In the genomic region with DNA sequence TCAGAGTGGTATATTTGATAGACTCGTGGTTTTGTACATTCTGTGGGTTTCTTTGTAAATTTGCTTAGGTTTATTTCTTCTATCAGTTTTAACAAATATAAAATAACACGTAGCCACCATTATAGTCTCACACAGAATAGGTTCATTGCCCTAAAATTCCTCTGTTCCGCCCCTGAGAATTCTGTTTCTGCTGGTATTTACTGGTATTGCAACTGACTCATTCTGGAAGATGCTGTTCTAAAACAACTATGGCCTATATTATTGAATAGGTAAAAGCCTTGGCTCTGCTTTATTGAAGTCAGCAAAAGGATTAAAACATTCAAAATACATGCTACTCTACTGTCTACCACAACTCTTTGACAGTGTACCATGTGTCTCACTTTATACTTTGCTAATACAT, we compare ENCODE assay signal across 34 cellular contexts.
"Had no signal": no experiment of that assay in that cellular context is flagged by ENCODE, and none has a peak within 500 bp of the region (broad histone marks: within the 10 kb centered on the region; RNA-seq: fewer than 3 reads in every experiment).

No MANE protein-coding gene starts in this region.

- ATAC-seq: activated CD4-positive, alpha-beta T cell treated with anti-CD3 and anti-CD28 coated beads for 36 hours; activated CD8-positive, alpha-beta memory T cell treated with anti-CD3 and anti-CD28 coated beads, Interleukin-2, amount 10 ng/mL, durations not matched to agents 7 days and 5 days; activated CD8-positive, alpha-beta T cell treated with anti-CD3 and anti-CD28 coated beads, Interleukin-2, amount 10 ng/mL, durations not matched to agents 7 days and 5 days; activated naive CD4-positive, alpha-beta T cell treated with anti-CD3 and anti-CD28 coated beads, Interleukin-2, amount 50 U/mL, for 72 hours; foreskin keratinocyte; gastrocnemius medialis; T-helper 17 cell had no signal

- DNase-seq: activated CD4-positive, alpha-beta memory T cell treated with anti-CD3 and anti-CD28 coated beads for 36 hours; activated CD4-positive, alpha-beta T cell treated with anti-CD3 and anti-CD28 coated beads for 36 hours; activated CD4-positive, alpha-beta T cell treated with anti-CD3 and anti-CD28 coated beads, Interleukin-2, amount 10 ng/mL, durations not matched to agents 24 days and 14 days; activated CD4-positive, CD25-positive, alpha-beta regulatory T cell; activated CD4-positive, CD25-positive, alpha-beta regulatory T cell treated with anti-CD3 and anti-CD28 coated beads, Interleukin-2, amount 50 U/mL, for 72 hours; activated CD8-positive, alpha-beta memory T cell treated with anti-CD3 and anti-CD28 coated beads, Interleukin-2, amount 10 ng/mL, durations not matched to agents 7 days and 5 days; activated CD8-positive, alpha-beta memory T cell treated with anti-CD3 and anti-CD28 coated beads, Interleukin-2, amount 50 U/mL, for 4 hours; activated CD8-positive, alpha-beta T cell treated with anti-CD3 and anti-CD28 coated beads, Interleukin-2, amount 10 ng/mL, durations not matched to agents 7 days and 5 days; activated effector memory CD4-positive, alpha-beta T cell treated with anti-CD3 and anti-CD28 coated beads, Interleukin-2, amount 50 U/mL, for 16 hours; activated naive CD4-positive, alpha-beta T cell treated with anti-CD3 and anti-CD28 coated beads for 36 hours; activated T-cell treated with anti-CD3 and anti-CD28 coated beads, Interleukin-2, amount 50 U/mL, for 1 hour; activated T-cell treated with anti-CD3 and anti-CD28 coated beads, Interleukin-2, amount 50 U/mL, for 48 hours; amniotic stem cell; anterior cingulate cortex; brain microvascular endothelial cell; dorsolateral prefrontal cortex; effector memory CD4-positive, alpha-beta T cell; erythroblast; foreskin keratinocyte; gastrocnemius medialis; T-helper 1 cell; T-helper 17 cell; T1000; WERI-Rb-1 had no signal

- H3K27me3 Mint-ChIP-seq: activated CD4-positive, alpha-beta T cell treated with anti-CD3 and anti-CD28 coated beads, Interleukin-2, amount 10 ng/mL, durations not matched to agents 24 days and 14 days; central memory CD8-positive, alpha-beta T cell; dendritic cell treated with granulocyte-macrophage colony-stimulating factor and Interleukin-4, amounts not matched to agents 40 ng/mL and 50 ng/mL, for 4 days had no signal

- H3K27ac Mint-ChIP-seq: activated CD4-positive, alpha-beta memory T cell treated with anti-CD3 and anti-CD28 coated beads for 36 hours; activated CD4-positive, alpha-beta T cell treated with anti-CD3 and anti-CD28 coated beads for 36 hours; activated CD4-positive, alpha-beta T cell treated with anti-CD3 and anti-CD28 coated beads, Interleukin-2, amount 10 ng/mL, durations not matched to agents 24 days and 14 days; activated CD8-positive, alpha-beta memory T cell treated with anti-CD3 and anti-CD28 coated beads, Interleukin-2, amount 10 ng/mL, durations not matched to agents 7 days and 5 days; activated CD8-positive, alpha-beta T cell treated with anti-CD3 and anti-CD28 coated beads, Interleukin-2, amount 10 ng/mL, durations not matched to agents 7 days and 5 days; activated naive CD4-positive, alpha-beta T cell treated with anti-CD3 and anti-CD28 coated beads for 36 hours; activated naive CD4-positive, alpha-beta T cell treated with anti-CD3 and anti-CD28 coated beads, Interleukin-2, amount 50 U/mL, for 72 hours; activated T-helper 1 cell treated with anti-CD3 and anti-CD28 coated beads, Interleukin-12 subunit alpha, Interleukin-12 subunit beta, Interleukin-2, Interleukin-4 antibody, amounts not matched to agents 30 ng/mL and 10 ng/mL and 1 ng/mL, durations not matched to agents 14 hours and 24 hours and 36 hours; activated T-helper 2 cell treated with anti-CD3 and anti-CD28 coated beads, Interferon-gamma antibody, Interleukin-2, Interleukin-4, amounts not matched to agents 10 μg/mL and 5 μg/mL and 100 μg/mL, durations not matched to agents 14 hours and 24 hours and 36 hours; T-helper 17 cell; T-helper 2 cell treated with Interferon-gamma antibody and Interleukin-4, amounts not matched to agents 5 μg/mL and 100 μg/mL, for 36 hours had no signal

- H3K36me3 ChIP-seq: brain microvascular endothelial cell, esophagus muscularis mucosa, gastrocnemius medialis, WERI-Rb-1 had no signal

- H3K4me1 Mint-ChIP-seq: activated CD4-positive, alpha-beta T cell treated with anti-CD3 and anti-CD28 coated beads for 36 hours; activated CD4-positive, alpha-beta T cell treated with anti-CD3 and anti-CD28 coated beads, Interleukin-2, amount 10 ng/mL, durations not matched to agents 24 days and 14 days; activated CD8-positive, alpha-beta memory T cell treated with anti-CD3 and anti-CD28 coated beads, Interleukin-2, amount 10 ng/mL, durations not matched to agents 7 days and 5 days; central memory CD8-positive, alpha-beta T cell; T-helper 17 cell had no signal

- H3K4me3 Mint-ChIP-seq: activated CD4-positive, alpha-beta memory T cell treated with anti-CD3 and anti-CD28 coated beads for 36 hours; activated CD4-positive, alpha-beta T cell treated with anti-CD3 and anti-CD28 coated beads for 36 hours; activated CD4-positive, alpha-beta T cell treated with anti-CD3 and anti-CD28 coated beads, Interleukin-2, amount 10 ng/mL, durations not matched to agents 24 days and 14 days; activated CD8-positive, alpha-beta memory T cell treated with anti-CD3 and anti-CD28 coated beads, Interleukin-2, amount 10 ng/mL, durations not matched to agents 7 days and 5 days; activated CD8-positive, alpha-beta T cell treated with anti-CD3 and anti-CD28 coated beads, Interleukin-2, amount 10 ng/mL, durations not matched to agents 7 days and 5 days; activated naive CD4-positive, alpha-beta T cell treated with anti-CD3 and anti-CD28 coated beads for 36 hours; activated T-helper 1 cell treated with anti-CD3 and anti-CD28 coated beads, Interleukin-12 subunit alpha, Interleukin-12 subunit beta, Interleukin-2, Interleukin-4 antibody, amounts not matched to agents 30 ng/mL and 10 ng/mL and 1 ng/mL, durations not matched to agents 14 hours and 24 hours and 36 hours; central memory CD8-positive, alpha-beta T cell; dendritic cell treated with granulocyte-macrophage colony-stimulating factor and Interleukin-4, amounts not matched to agents 40 ng/mL and 50 ng/mL, for 4 days; T-helper 17 cell; T-helper 2 cell treated with Interferon-gamma antibody and Interleukin-4, amounts not matched to agents 5 μg/mL and 100 μg/mL, for 36 hours had no signal

- FAIRE-seq: astrocyte, bronchial epithelial cell had no signal

- H3K9me3 Mint-ChIP-seq: activated CD4-positive, alpha-beta memory T cell treated with anti-CD3 and anti-CD28 coated beads for 36 hours; activated CD4-positive, alpha-beta T cell treated with anti-CD3 and anti-CD28 coated beads, Interleukin-2, amount 10 ng/mL, durations not matched to agents 24 days and 14 days; activated naive CD4-positive, alpha-beta T cell treated with anti-CD3 and anti-CD28 coated beads for 36 hours; activated naive CD4-positive, alpha-beta T cell treated with anti-CD3 and anti-CD28 coated beads, Interleukin-2, amount 50 U/mL, for 72 hours; activated T-helper 1 cell treated with anti-CD3 and anti-CD28 coated beads, Interleukin-12 subunit alpha, Interleukin-12 subunit beta, Interleukin-2, Interleukin-4 antibody, amounts not matched to agents 30 ng/mL and 10 ng/mL and 1 ng/mL, durations not matched to agents 14 hours and 24 hours and 36 hours; activated T-helper 2 cell treated with anti-CD3 and anti-CD28 coated beads, Interferon-gamma antibody, Interleukin-2, Interleukin-4, amounts not matched to agents 10 μg/mL and 5 μg/mL and 100 μg/mL, durations not matched to agents 14 hours and 24 hours and 36 hours; central memory CD8-positive, alpha-beta T cell; dendritic cell treated with granulocyte-macrophage colony-stimulating factor and Interleukin-4, amounts not matched to agents 40 ng/mL and 50 ng/mL, for 4 days; T-helper 2 cell treated with Interferon-gamma antibody and Interleukin-4, amounts not matched to agents 5 μg/mL and 100 μg/mL, for 36 hours had no signal

- H3K4me3 ChIP-seq: coronary artery, dorsolateral prefrontal cortex, esophagus muscularis mucosa, gastrocnemius medialis had no signal

- H3K9me3 ChIP-seq: esophagus muscularis mucosa, gastrocnemius medialis had no signal

- H3K27me3 ChIP-seq: brain microvascular endothelial cell, dorsolateral prefrontal cortex, esophagus muscularis mucosa, foreskin keratinocyte, gastrocnemius medialis had no signal

- H3K4me1 ChIP-seq: esophagus muscularis mucosa, foreskin keratinocyte, gastrocnemius medialis had no signal

- H3K27ac ChIP-seq: brain microvascular endothelial cell, coronary artery, dorsolateral prefrontal cortex, esophagus muscularis mucosa, foreskin keratinocyte, gastrocnemius medialis, WERI-Rb-1 had no signal

- H3K36me3 Mint-ChIP-seq: activated CD4-positive, alpha-beta memory T cell treated with anti-CD3 and anti-CD28 coated beads for 36 hours; activated CD8-positive, alpha-beta memory T cell treated with anti-CD3 and anti-CD28 coated beads, Interleukin-2, amount 10 ng/mL, durations not matched to agents 7 days and 5 days; activated naive CD4-positive, alpha-beta T cell treated with anti-CD3 and anti-CD28 coated beads, Interleukin-2, amount 50 U/mL, for 72 hours had no signal
